10 cellular contexts compared by ENCODE assay signal in genomic region chr18:57353137-57353939, GRCh38. TPM values are rescaled to one million over a fixed set of nuclear protein-coding genes. Genes with fewer than 3 reads are reported as not detected.
DNase-seq lines count a peak whose midpoint lies in the region; ATAC-seq and TF ChIP-seq lines count a peak whose summit lies in the region.
"Had no signal": no experiment of that assay in that cellular context is flagged by ENCODE, and none has a peak within 500 bp of the region (broad histone marks: within the 10 kb centered on the region; RNA-seq: fewer than 3 reads in every experiment).

No MANE protein-coding gene starts in this region.

- intact Hi-C loops in upper lobe of right lung (cut with DNase I) (no loop called here), tibial artery (cut with DNase I; ENCODE audit: low total_unique reads) (no loop called here)

- H3K9me3 ChIP-seq in SK-N-SH (no peaks in the 10 kb centered on the region), iPS-18a (ENCODE audit: control insufficient read depth, low read depth, low read length) (no peaks in the 10 kb centered on the region), upper lobe of right lung (no peaks in the 10 kb centered on the region), tibial artery (no peaks in the 10 kb centered on the region)

- H3F3A ChIP-seq in SK-N-SH (replicated peaks; ENCODE audit: insufficient read depth): no peaks in the 10 kb centered on the region

- H3K27me3 ChIP-seq in SK-N-SH (ENCODE audit: insufficient read depth): peaks cover 15% of the 10 kb centered on the region; the same call in 1 of the 2 replicates
- H3K27me3 ChIP-seq in iPS-18a (ENCODE audit: control insufficient read depth, insufficient read depth, low read length): peaks cover 27% of the 10 kb centered on the region
- peaks cover 64% of the 10 kb centered on the region for H3K27me3 ChIP-seq in upper lobe of right lung
- peaks cover 2 to 43% of the 10 kb centered on the region in 2 donors for H3K27me3 ChIP-seq in tibial artery

- POLR2A ChIA-PET in SK-N-SH (lab: Yijun Ruan, JAX): interaction anchor here (0.7 to 3.7 kb wide), 3 partner anchors 83 to 305 kb away, joined by 3 to 43 read pairs (median 3); partner anchors contain the start of gene ONECUT2

- H3K4me1 ChIP-seq in SK-N-SH (ENCODE audit: control insufficient read depth in 1 of 2, insufficient read depth in 2 of 2, low read depth in 1 of 2, low read length in 1 of 2) (peaks cover 0 to 5% of the 10 kb centered on the region in 2 experiments; a peak in 2 of 4 replicates), iPS-18a (ENCODE audit: control insufficient read depth, low read depth, low read length) (peaks cover 5% of the 10 kb centered on the region), upper lobe of right lung (no peaks in the 10 kb centered on the region), tibial artery (peaks cover 0 to 7% (median 0%) of the 10 kb centered on the region in 4 donors)

- no peak overlapping the region for H2AFZ ChIP-seq in SK-N-SH (ENCODE audit: low read depth)

- peak overlapping the region in 1 of 2 experiments; percentile 96; a peak in 2 of 4 replicates for H3K27ac ChIP-seq in SK-N-SH (ENCODE audit: low read depth in 2 of 2, low read length in 1 of 2)
- no peak overlapping the region for H3K27ac ChIP-seq in iPS-18a (ENCODE audit: low read length)
- no peak overlapping the region for H3K27ac ChIP-seq in upper lobe of right lung
- no peak overlapping the region for H3K27ac ChIP-seq in tibial artery
- H3K27ac ChIP-seq: spleen had no signal

- 10% methylated on average over 49 of the region's 61 CpGs for WGBS in SK-N-SH (ENCODE audit: low lambda C conversion rate)

- DNase-seq in NCI-H82 (lab: John Stamatoyannopoulos, UW) (peak; percentile 61), NCI-H82 treated with DMSO at 0.1 percent for 48 hours (lab: John Stamatoyannopoulos, UW; ENCODE audit: unreplicated experiment) (no peak), SK-N-SH (peak; percentile 88), upper lobe of right lung (no peak), ureter (ENCODE audit: low spot score) (no peak), NCI-H2171 (lab: John Stamatoyannopoulos, UW) (no peak), tibial artery (no peak)
- DNase-seq: spleen had no signal

- TF ChIP-seq EP300 in SK-N-SH (IDR thresholded peaks at IDR 0.05; ENCODE audit: borderline replicate concordance in 1 of 2, low read depth in 1 of 2, low read length in 1 of 2): no peak

- ATAC-seq in upper lobe of right lung: peak; percentile 9

- no peaks in the 10 kb centered on the region for H4K20me1 ChIP-seq in SK-N-SH (ENCODE audit: insufficient read depth)

- CTCF ChIA-PET in SK-N-SH (lab: Yijun Ruan, JAX): interaction anchor here (0.8 to 1.7 kb wide), 5 partner anchors 82 to 601 kb away, joined by 3 to 8 read pairs (median 4); partner anchors contain the start of gene ONECUT2

- H3K4me2 ChIP-seq in SK-N-SH: peak overlapping the region; percentile 71

- H3K79me2 ChIP-seq in SK-N-SH (ENCODE audit: insufficient read depth): no peaks in the 10 kb centered on the region

- H3K9ac ChIP-seq in SK-N-SH: no peak overlapping the region
- H3K9ac ChIP-seq in iPS-18a (ENCODE audit: low read length): peak overlapping the region; percentile 31

- H3K9me2 ChIP-seq in SK-N-SH: no peaks in the 10 kb centered on the region

- H3K36me3 ChIP-seq in SK-N-SH (replicated peaks in 1 of 2; ENCODE audit: control insufficient read depth in 1 of 2, insufficient read depth in 2 of 2, low read length in 1 of 2) (peaks cover 0 to 2% of the 10 kb centered on the region in 2 experiments), iPS-18a (ENCODE audit: control insufficient read depth, low read depth, low read length) (no peaks in the 10 kb centered on the region), upper lobe of right lung (no peaks in the 10 kb centered on the region), tibial artery (no peaks in the 10 kb centered on the region)
- H3K36me3 ChIP-seq: spleen had no signal

- H3K4me3 ChIP-seq in SK-N-SH (ENCODE audit: low read depth in 2 of 2, low read length in 1 of 2): peak overlapping the region in 1 of 2 experiments; percentile 37; a peak in 3 of 4 replicates
- H3K4me3 ChIP-seq in iPS-18a (ENCODE audit: low read length): peak overlapping the region; percentile 85
- no peak overlapping the region for H3K4me3 ChIP-seq in upper lobe of right lung
- H3K4me3 ChIP-seq in tibial artery: no peak overlapping the region

- TF ChIP-seq CTCF in SK-N-SH (IDR thresholded peaks at IDR 0.05): no peak
- TF ChIP-seq CTCF in upper lobe of right lung (IDR thresholded peaks at IDR 0.05): no peak
- TF ChIP-seq CTCF in tibial artery (IDR thresholded peaks at IDR 0.05): no peak

- no peak for TF ChIP-seq RAD21 in SK-N-SH (IDR thresholded peaks at IDR 0.05; ENCODE audit: low read length)

TF ChIP-seq in SK-N-SH, 30 proteins besides CTCF, POLR2A, EP300 and RAD21:
- TF ChIP-seq MEF2A (IDR thresholded peaks at IDR 0.05; ENCODE audit: borderline replicate concordance, low read depth) (no peak), TAF1 (IDR thresholded peaks at IDR 0.05; ENCODE audit: borderline replicate concordance, low read depth, low read length) (no peak), RCOR1 (IDR thresholded peaks at IDR 0.05; ENCODE audit: low read length) (no peak), FOXM1 (IDR thresholded peaks at IDR 0.05; ENCODE audit: low read depth) (no peak)
- TF ChIP-seq, protein P1, sequence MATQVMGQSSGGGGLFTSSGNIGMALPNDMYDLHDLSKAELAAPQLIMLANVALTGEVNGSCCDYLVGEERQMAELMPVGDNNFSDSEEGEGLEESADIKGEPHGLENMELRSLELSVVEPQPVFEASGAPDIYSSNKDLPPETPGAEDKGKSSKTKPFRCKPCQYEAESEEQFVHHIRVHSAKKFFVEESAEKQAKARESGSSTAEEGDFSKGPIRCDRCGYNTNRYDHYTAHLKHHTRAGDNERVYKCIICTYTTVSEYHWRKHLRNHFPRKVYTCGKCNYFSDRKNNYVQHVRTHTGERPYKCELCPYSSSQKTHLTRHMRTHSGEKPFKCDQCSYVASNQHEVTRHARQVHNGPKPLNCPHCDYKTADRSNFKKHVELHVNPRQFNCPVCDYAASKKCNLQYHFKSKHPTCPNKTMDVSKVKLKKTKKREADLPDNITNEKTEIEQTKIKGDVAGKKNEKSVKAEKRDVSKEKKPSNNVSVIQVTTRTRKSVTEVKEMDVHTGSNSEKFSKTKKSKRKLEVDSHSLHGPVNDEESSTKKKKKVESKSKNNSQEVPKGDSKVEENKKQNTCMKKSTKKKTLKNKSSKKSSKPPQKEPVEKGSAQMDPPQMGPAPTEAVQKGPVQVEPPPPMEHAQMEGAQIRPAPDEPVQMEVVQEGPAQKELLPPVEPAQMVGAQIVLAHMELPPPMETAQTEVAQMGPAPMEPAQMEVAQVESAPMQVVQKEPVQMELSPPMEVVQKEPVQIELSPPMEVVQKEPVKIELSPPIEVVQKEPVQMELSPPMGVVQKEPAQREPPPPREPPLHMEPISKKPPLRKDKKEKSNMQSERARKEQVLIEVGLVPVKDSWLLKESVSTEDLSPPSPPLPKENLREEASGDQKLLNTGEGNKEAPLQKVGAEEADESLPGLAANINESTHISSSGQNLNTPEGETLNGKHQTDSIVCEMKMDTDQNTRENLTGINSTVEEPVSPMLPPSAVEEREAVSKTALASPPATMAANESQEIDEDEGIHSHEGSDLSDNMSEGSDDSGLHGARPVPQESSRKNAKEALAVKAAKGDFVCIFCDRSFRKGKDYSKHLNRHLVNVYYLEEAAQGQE (IDR thresholded peaks at IDR 0.05; ENCODE audit: low read depth, low read length): peak; percentile 75; the same call in 1 of the 2 replicates
- TF ChIP-seq, protein P2, sequence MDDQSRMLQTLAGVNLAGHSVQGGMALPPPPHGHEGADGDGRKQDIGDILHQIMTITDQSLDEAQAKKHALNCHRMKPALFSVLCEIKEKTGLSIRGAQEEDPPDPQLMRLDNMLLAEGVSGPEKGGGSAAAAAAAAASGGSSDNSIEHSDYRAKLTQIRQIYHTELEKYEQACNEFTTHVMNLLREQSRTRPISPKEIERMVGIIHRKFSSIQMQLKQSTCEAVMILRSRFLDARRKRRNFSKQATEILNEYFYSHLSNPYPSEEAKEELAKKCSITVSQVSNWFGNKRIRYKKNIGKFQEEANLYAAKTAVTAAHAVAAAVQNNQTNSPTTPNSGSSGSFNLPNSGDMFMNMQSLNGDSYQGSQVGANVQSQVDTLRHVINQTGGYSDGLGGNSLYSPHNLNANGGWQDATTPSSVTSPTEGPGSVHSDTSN (IDR thresholded peaks at IDR 0.05): no peak
TF ChIP-seq in SK-N-SH: peak in this region for 1.

RNA-seq across cellular contexts. Expression of gene ST8SIA3, which starts 1.0 kb away (rescaled TPM):
- polyA plus RNA-seq in SK-N-SH (2012; rRNA removed): 0.05 and 0.28 TPM in 2 replicates
- 0.39 and 0.58 TPM in 2 replicates for polyA plus RNA-seq in SK-N-SH (2012; cell fraction: cytosol; rRNA removed)
- polyA plus RNA-seq in SK-N-SH (2012; cell fraction: nucleus; rRNA removed): 0.19 and 1.7 TPM in 2 replicates
- total RNA-seq in upper lobe of right lung (not detected), ureter (not detected)
- total RNA-seq: lung microvascular endothelial cell, spleen had no signal
- polyA plus RNA-seq: spleen had no signal

Comparison
In these comparisons a context has a peak if more than half of its experiments do, and no peak if none do; other contexts are left out.
1. DNase-seq: peak in NCI-H82 (single experiment) and SK-N-SH (single experiment); none in NCI-H82 treated with DMSO at 0.1 percent for 48 hours (single experiment), upper lobe of right lung (single experiment), ureter (single experiment), NCI-H2171 (single experiment) and tibial artery (0 of 2).